ENCODE assay signal across 8 cellular contexts in genomic region chr10:64041185-64041988, GRCh38.
DNase-seq lines count a peak whose midpoint lies in the region; ATAC-seq and TF ChIP-seq lines count a peak whose summit lies in the region.

No MANE protein-coding gene starts in this region.

- peak; percentile 65 to 78 (median 74) for DNase-seq in CD4-positive, alpha-beta T cell
- peak; percentile 78 to 87 for DNase-seq in NOMO-1 (lab: John Stamatoyannopoulos, UW; ENCODE audit: unreplicated experiment in 2 of 2)
- DNase-seq in activated CD8-positive, alpha-beta memory T cell treated with anti-CD3 and anti-CD28 coated beads, Interleukin-2, amount 10 ng/mL, durations not matched to agents 7 days and 5 days: peak; percentile 86
- DNase-seq in endodermal cell: peak; percentile 95
- peak; percentile 71 to 83 (median 80) for DNase-seq in mucosa of descending colon
- peak; percentile 37 to 54 for DNase-seq in stimulated activated CD8-positive, alpha-beta memory T cell treated with anti-CD3 and anti-CD28 coated beads, Interleukin-4, amount 100 ng/mL, for 1 hour (ENCODE audit: low read depth in 2 of 2, low spot score in 1 of 2)

- no peaks in the 10 kb centered on the region for H3K9me3 ChIP-seq in CD4-positive, alpha-beta T cell (ENCODE audit: control insufficient read depth, low read length)
- H3K9me3 ChIP-seq in endodermal cell (ENCODE audit: control insufficient read depth, low read length): no peaks in the 10 kb centered on the region
- no peaks in the 10 kb centered on the region for H3K9me3 ChIP-seq in mucosa of descending colon

- TF ChIP-seq CTCF in CD4-positive, alpha-beta T cell (IDR thresholded peaks at IDR 0.05): peak; percentile 100
- peak; percentile 100 for TF ChIP-seq CTCF in endodermal cell (conservative IDR thresholded peaks at IDR 0.05)
- peak; percentile 90 for TF ChIP-seq CTCF in mucosa of descending colon (IDR thresholded peaks at IDR 0.05)

- no peak overlapping the region for H3K27ac Mint-ChIP-seq in CD4-positive, alpha-beta T cell
- H3K27ac Mint-ChIP-seq in activated CD8-positive, alpha-beta memory T cell treated with anti-CD3 and anti-CD28 coated beads, Interleukin-2, amount 10 ng/mL, durations not matched to agents 7 days and 5 days: no peak overlapping the region
- no peak overlapping the region for H3K27ac Mint-ChIP-seq in endodermal cell

- POLR2A ChIA-PET in CD4-positive, alpha-beta T cell (lab: Charles Lee): no interaction called here

- intact Hi-C loops in CD4-positive, alpha-beta T cell (cut with DNase I, micrococcal nuclease): no loop called here
- intact Hi-C loops in mucosa of descending colon (cut with DNase I, micrococcal nuclease): no loop called here

- no peaks in the 10 kb centered on the region for H3K27me3 ChIP-seq in CD4-positive, alpha-beta T cell (ENCODE audit: control insufficient read depth, insufficient read depth, low read length)
- no peaks in the 10 kb centered on the region for H3K27me3 ChIP-seq in endodermal cell (ENCODE audit: control insufficient read depth, insufficient read depth, low read length, poor library complexity, severe bottlenecking)

- H3K4me1 Mint-ChIP-seq in CD4-positive, alpha-beta T cell (ENCODE audit: low read depth): peaks cover 5% of the 10 kb centered on the region
- peaks cover 4% of the 10 kb centered on the region for H3K4me1 Mint-ChIP-seq in activated CD8-positive, alpha-beta memory T cell treated with anti-CD3 and anti-CD28 coated beads, Interleukin-2, amount 10 ng/mL, durations not matched to agents 7 days and 5 days
- H3K4me1 Mint-ChIP-seq in endodermal cell: peaks cover 2% of the 10 kb centered on the region

- no peaks in the 10 kb centered on the region for H3K36me3 Mint-ChIP-seq in CD4-positive, alpha-beta T cell (ENCODE audit: low read depth)
- H3K36me3 Mint-ChIP-seq in activated CD8-positive, alpha-beta memory T cell treated with anti-CD3 and anti-CD28 coated beads, Interleukin-2, amount 10 ng/mL, durations not matched to agents 7 days and 5 days: no peaks in the 10 kb centered on the region
- no peaks in the 10 kb centered on the region for H3K36me3 Mint-ChIP-seq in endodermal cell (ENCODE audit: low read depth)

- no peaks in the 10 kb centered on the region for H3K9me3 Mint-ChIP-seq in CD4-positive, alpha-beta T cell
- H3K9me3 Mint-ChIP-seq in activated CD8-positive, alpha-beta memory T cell treated with anti-CD3 and anti-CD28 coated beads, Interleukin-2, amount 10 ng/mL, durations not matched to agents 7 days and 5 days (ENCODE audit: low read depth): no peaks in the 10 kb centered on the region
- no peaks in the 10 kb centered on the region for H3K9me3 Mint-ChIP-seq in endodermal cell

- 74 to 77% methylated on average over 31 to 43 of the region's 43 CpGs for WGBS in endodermal cell (ENCODE audit: insufficient coverage in 1 of 2, insufficient read length in 1 of 2), 2 experiments

- H3K4me1 ChIP-seq in endodermal cell (ENCODE audit: control insufficient read depth, insufficient read depth, low read length) (no peaks in the 10 kb centered on the region), mucosa of descending colon (ENCODE audit: low read depth) (peaks cover 11% of the 10 kb centered on the region)

- no peak overlapping the region for H3K27ac ChIP-seq in CD4-positive, alpha-beta T cell (ENCODE audit: low read depth, low read length)
- no peak overlapping the region for H3K27ac ChIP-seq in endodermal cell (ENCODE audit: low read depth, low read length)

- H3K4me3 ChIP-seq in endodermal cell (ENCODE audit: low read length): no peak overlapping the region
- no peak overlapping the region for H3K4me3 ChIP-seq in mucosa of descending colon

- peak; percentile 95 for ATAC-seq in CD4-positive, alpha-beta T cell (ENCODE audit: poor library complexity)
- peak; percentile 88 for ATAC-seq in GM19397 (IDR thresholded peaks at IDR 0.05; ENCODE audit: unreplicated experiment)
- ATAC-seq in HG03520 (IDR thresholded peaks at IDR 0.05; ENCODE audit: unreplicated experiment): peak; percentile 92
- peak; percentile 93 for ATAC-seq in activated CD8-positive, alpha-beta memory T cell treated with anti-CD3 and anti-CD28 coated beads, Interleukin-2, amount 10 ng/mL, durations not matched to agents 7 days and 5 days
- ATAC-seq in mucosa of descending colon: peak; percentile 97

- H3K36me3 ChIP-seq in endodermal cell (ENCODE audit: control insufficient read depth, insufficient read depth, low read length) (no peaks in the 10 kb centered on the region), mucosa of descending colon (ENCODE audit: low read depth) (no peaks in the 10 kb centered on the region)

- no peak overlapping the region for H3K9ac ChIP-seq in endodermal cell (ENCODE audit: extremely low read depth, low read length, poor library complexity, severe bottlenecking)

- CTCF ChIA-PET in CD4-positive, alpha-beta T cell (lab: Charles Lee): interaction anchor here (0.6 to 1.1 kb wide), 3 partner anchors 9 to 13 kb away, joined by 4 read pairs; no protein-coding TSS in a partner anchor
- CTCF ChIA-PET in activated CD8-positive, alpha-beta memory T cell treated with anti-CD3 and anti-CD28 coated beads, Interleukin-2, amount 10 ng/mL, durations not matched to agents 7 days and 5 days (lab: Charles Lee): interaction anchor here (0.6 to 3.2 kb wide), 14 partner anchors 8 to 232 kb away, joined by 3 to 11 read pairs (median 3); no protein-coding TSS in a partner anchor

- H3K4me3 Mint-ChIP-seq in CD4-positive, alpha-beta T cell: peak overlapping the region; percentile 50
- peak overlapping the region; percentile 41 for H3K4me3 Mint-ChIP-seq in activated CD8-positive, alpha-beta memory T cell treated with anti-CD3 and anti-CD28 coated beads, Interleukin-2, amount 10 ng/mL, durations not matched to agents 7 days and 5 days
- peak overlapping the region; percentile 25 for H3K4me3 Mint-ChIP-seq in endodermal cell

- H3K27me3 Mint-ChIP-seq in CD4-positive, alpha-beta T cell: no peaks in the 10 kb centered on the region
- H3K27me3 Mint-ChIP-seq in activated CD8-positive, alpha-beta memory T cell treated with anti-CD3 and anti-CD28 coated beads, Interleukin-2, amount 10 ng/mL, durations not matched to agents 7 days and 5 days: peaks cover 9% of the 10 kb centered on the region
- peaks cover 3% of the 10 kb centered on the region for H3K27me3 Mint-ChIP-seq in endodermal cell (ENCODE audit: insufficient read depth)
